9 cellular contexts compared by ENCODE assay signal in genomic region chrX:1592128-1592862, GRCh38. TPM values are rescaled to one million over a fixed set of nuclear protein-coding genes. Genes with fewer than 3 reads are reported as not detected.
DNase-seq lines count a peak whose midpoint lies in the region; ATAC-seq and TF ChIP-seq lines count a peak whose summit lies in the region.
"Had no signal": no experiment of that assay in that cellular context is flagged by ENCODE, and none has a peak within 500 bp of the region (broad histone marks: within the 10 kb centered on the region; RNA-seq: fewer than 3 reads in every experiment).

No MANE protein-coding gene starts in this region.

- no peaks in the 10 kb centered on the region for H3F3A ChIP-seq in PC-3 (ENCODE audit: low read length, unreplicated experiment)

- H3K4me3 Mint-ChIP-seq in mesothelial cell of epicardium: peak overlapping the region; percentile 93

- H3K27me3 Mint-ChIP-seq in mesothelial cell of epicardium (ENCODE audit: low read depth): no peaks in the 10 kb centered on the region

- intact Hi-C loops in PC-3 (cut with micrococcal nuclease) (no loop called here), aorta (cut with DNase I) (loop anchor here (5.0 to 10.0 kb wide), 2 partner anchors 140 to 913 kb away; partner anchors contain the start of genes ASMTL (in 2 of the 2), DHRSX (in 1 of the 2) and ZBED1 (in 1 of the 2))

- peak overlapping the region; percentile 98 for H3K27ac Mint-ChIP-seq in mesothelial cell of epicardium

- no peak overlapping the region for H2AFZ ChIP-seq in PC-3 (ENCODE audit: low read length)

- 0 out of 2 replicates have a peak, but pooled peaks cover 4% of the 10 kb centered on the region for H3K4me1 ChIP-seq in PC-3 (ENCODE audit: insufficient read depth, low read length)
- no peaks in the 10 kb centered on the region for H3K4me1 ChIP-seq in aorta (ENCODE audit: control insufficient read depth in 1 of 2, insufficient read depth in 2 of 2, low read length in 2 of 2)

- TSS peak; percentile 57 for BruUV-seq in PC-3 (replicated peaks; lab: Mats Ljungman, UMichigan)

- 0 out of 2 replicates have a peak overlapping the region, but pooled peaks have one; percentile 18 for H3K27ac ChIP-seq in PC-3 (ENCODE audit: low read length)
- no peak overlapping the region for H3K27ac ChIP-seq in aorta (ENCODE audit: low read depth in 1 of 2, low read length in 2 of 2)

- H3K36me3 ChIP-seq in PC-3 (ENCODE audit: low read depth, low read length) (peaks cover 12% of the 10 kb centered on the region; the same call in 1 of the 2 replicates), aorta (ENCODE audit: control insufficient read depth in 1 of 2, insufficient read depth in 2 of 2, low read length in 1 of 2) (peaks cover 0 to 9% of the 10 kb centered on the region in 2 donors)

- peak overlapping the region; percentile 93 for H3K4me2 ChIP-seq in PC-3 (ENCODE audit: low read length)

- H4K20me1 ChIP-seq in PC-3 (ENCODE audit: low read length): peaks cover 10% of the 10 kb centered on the region; the same call in 1 of the 2 replicates

- TF ChIP-seq CTCF in PC-3 (conservative IDR thresholded peaks at IDR 0.05; ENCODE audit: low read depth, low read length) (no peak), mesothelial cell of epicardium (IDR thresholded peaks at IDR 0.05; ENCODE audit: unreplicated experiment) (no peak)

- ATAC-seq in GM21825 (IDR thresholded peaks at IDR 0.05; ENCODE audit: unreplicated experiment) (peak; percentile 43), PC-3 (peak; percentile 43), aorta (ENCODE audit: low FRiP score) (peak; percentile 49)

- peak overlapping the region; percentile 90 for H3K9ac ChIP-seq in PC-3 (ENCODE audit: low read length)

- H3K4me3 ChIP-seq in PC-3 (ENCODE audit: low read length): peak overlapping the region; percentile 87
- peak overlapping the region; percentile 89 to 93 for H3K4me3 ChIP-seq in aorta (ENCODE audit: low read length in 2 of 2)

- DNase-seq in NK-92 treated with Interleukin-12 subunit alpha and Interleukin-12 subunit beta, amount 100 ng/mL, for 24 hours (lab: John Stamatoyannopoulos, UW): peak; percentile 16
- DNase-seq in NK-92 (lab: John Stamatoyannopoulos, UW; ENCODE audit: unreplicated experiment): no peak
- DNase-seq in PC-3: peak; percentile 19
- DNase-seq in dermis blood vessel endothelial cell: peak; percentile 56
- DNase-seq in mesothelial cell of epicardium (ENCODE audit: low spot score in 2 of 2, unreplicated experiment in 2 of 2): peak in 1 of 2 experiments; percentile 48
- DNase-seq in aorta: peak; percentile 49 to 77
- DNase-seq in dedifferentiated amniotic fluid mesenchymal stem cell (ENCODE audit: extremely low spot score): no peak

- H3K9me2 ChIP-seq in PC-3 (replicated peaks; ENCODE audit: low read length): no peaks in the 10 kb centered on the region

- peaks cover 46% of the 10 kb centered on the region for H3K79me2 ChIP-seq in PC-3 (ENCODE audit: low read length)

- peaks cover 9% of the 10 kb centered on the region for H3K4me1 Mint-ChIP-seq in mesothelial cell of epicardium

- peaks cover 15% of the 10 kb centered on the region for H3K36me3 Mint-ChIP-seq in mesothelial cell of epicardium

- CTCF ChIA-PET in PC-3 (lab: Charles Lee): no interaction called here

- no peaks in the 10 kb centered on the region for H3K9me3 Mint-ChIP-seq in mesothelial cell of epicardium

- POLR2A ChIA-PET in PC-3 (lab: Charles Lee; ENCODE audit: unreplicated experiment): no interaction called here

- H3K9me3 ChIP-seq in PC-3 (ENCODE audit: low read length): no peaks in the 10 kb centered on the region
- H3K9me3 ChIP-seq in aorta (ENCODE audit: control insufficient read depth, low read length): no peaks in the 10 kb centered on the region

- H3K27me3 ChIP-seq in PC-3 (ENCODE audit: low read length) (no peaks in the 10 kb centered on the region), aorta (ENCODE audit: control insufficient read depth in 1 of 2, insufficient read depth in 2 of 2, low read length in 1 of 2) (no peaks in the 10 kb centered on the region)

- WGBS in aorta, 2 donors: 1% methylated on average over 32 to 34 of the region's 34 CpGs

RNA-seq across cellular contexts. Expression of gene AKAP17A, which starts 0.9 kb away (rescaled TPM):
- 36.8 and 41.5 TPM in 2 replicates for total RNA-seq in PC-3 (2014; rRNA removed)
- total RNA-seq in dermis blood vessel endothelial cell: 33.0 and 36.1 TPM in 2 replicates
- total RNA-seq in mesothelial cell of epicardium: 74.0 to 77.0 TPM (median 74.8 TPM) in 3 replicates
- total RNA-seq in aorta: 10 to 100 TPM; 33.0 to 53.7 TPM
- polyA plus RNA-seq in aorta: 10 to 100 TPM in 1 of 2 donors, 1 to 10 TPM in 1; 8.3 to 50.4 TPM

RNA-seq across cellular contexts. Expression of gene ASMT, which starts 22.6 kb away (rescaled TPM):
- total RNA-seq in PC-3 (2014; rRNA removed) (not detected in 2 replicates), dermis blood vessel endothelial cell (not detected in 2 replicates), mesothelial cell of epicardium (0.45 to 0.54 TPM (median 0.51 TPM) in 3 replicates), aorta (1 to 10 TPM in 1 of 2 donors, under 1 TPM in 1; 0.69 to 1.3 TPM)
- polyA plus RNA-seq in aorta: 1 to 10 TPM in 1 of 2 donors, not detected in 1; 6.9 TPM
- total RNA-seq: Daoy had no signal

RNA-seq across cellular contexts. Expression of gene P2RY8, which starts 55.3 kb away (rescaled TPM):
- total RNA-seq in PC-3 (2014; rRNA removed) (not detected in 2 replicates), dermis blood vessel endothelial cell (0.17 and 0.79 TPM in 2 replicates), mesothelial cell of epicardium (not detected in 3 replicates), aorta (1 to 10 TPM; 5.0 to 5.5 TPM)
- polyA plus RNA-seq in aorta: 1 to 10 TPM in 1 of 2 donors, under 1 TPM in 1; 0.31 to 1.0 TPM

Comparison
In these comparisons a context has a peak if more than half of its experiments do, and no peak if none do; other contexts are left out.
1. DNase-seq: peak in NK-92 treated with Interleukin-12 subunit alpha and Interleukin-12 subunit beta, amount 100 ng/mL, for 24 hours (single experiment), PC-3 (single experiment), dermis blood vessel endothelial cell (single experiment) and aorta (2 of 2); none in NK-92 (single experiment) and dedifferentiated amniotic fluid mesenchymal stem cell (single experiment).
2. Peak in every context shown above with its lines, with median percentiles within 50 percentile points of each other: ATAC-seq.